In genomic region chr16:49788936-49789335, GRCh38 we compare ENCODE assay signal across 20 cellular contexts.
DNase-seq lines count a peak whose midpoint lies in the region; ATAC-seq and TF ChIP-seq lines count a peak whose summit lies in the region.
"Had no signal": no experiment of that assay in that cellular context is flagged by ENCODE, and none has a peak within 500 bp of the region (broad histone marks: within the 10 kb centered on the region; RNA-seq: fewer than 3 reads in every experiment).

No MANE protein-coding gene starts in this region.

- H3K4me1 ChIP-seq in adipocyte (ENCODE audit: control insufficient read depth, insufficient read depth, low read length) (peaks cover 22% of the 10 kb centered on the region), osteoblast (ENCODE audit: insufficient read depth, low read length) (peaks cover 4% of the 10 kb centered on the region), tibial artery (peaks cover 0 to 41% (median 28%) of the 10 kb centered on the region in 4 donors)

- H3K4me3 ChIP-seq in adipocyte (ENCODE audit: low read length) (peak overlapping the region; percentile 28), fibroblast of the aortic adventitia (ENCODE audit: low read depth, low read length) (no peak overlapping the region), osteoblast (ENCODE audit: insufficient read depth, low read length) (no peak overlapping the region), tibial artery (no peak overlapping the region)
- H3K4me3 ChIP-seq: GM12878, lung had no signal

- TF ChIP-seq CTCF in fibroblast of the aortic adventitia (IDR thresholded peaks at IDR 0.05; ENCODE audit: insufficient read depth, low read length), result no peak
- no peak for TF ChIP-seq CTCF in osteoblast (IDR thresholded peaks at IDR 0.05; ENCODE audit: extremely low read depth, low read depth, low read length)
- TF ChIP-seq CTCF in tibial artery (IDR thresholded peaks at IDR 0.05), result no peak

- H3K9ac ChIP-seq in adipocyte (ENCODE audit: low read length), result peak overlapping the region; percentile 78

- H3K4me2 ChIP-seq in osteoblast (ENCODE audit: insufficient read depth, low read length), result no peak overlapping the region

- H3K27ac ChIP-seq in osteoblast (ENCODE audit: low read depth, low read length) (peak overlapping the region; percentile 63), tibial artery (peak overlapping the region; percentile 66 to 74)

- H4K20me1 ChIP-seq in osteoblast (ENCODE audit: insufficient read depth, low read length), result peaks cover 4% of the 10 kb centered on the region

- peak overlapping the region; percentile 22 for H2AFZ ChIP-seq in osteoblast (ENCODE audit: low read length)

- no peaks in the 10 kb centered on the region for H3K27me3 ChIP-seq in adipocyte (replicated peaks; ENCODE audit: control insufficient read depth, insufficient read depth, low read length)
- H3K27me3 ChIP-seq in osteoblast (ENCODE audit: insufficient read depth, low read length), result no peaks in the 10 kb centered on the region
- H3K27me3 ChIP-seq in tibial artery, result no peaks in the 10 kb centered on the region

- intact Hi-C loops in tibial artery (cut with DNase I; ENCODE audit: low total_unique reads), result loop anchor here (5.0 kb wide), 2 partner anchors 43 to 68 kb away; partner anchors contain the start of gene ZNF423

- DNase-seq in adipocyte (ENCODE audit: low read depth) (peak; percentile 33), fibroblast of the aortic adventitia (ENCODE audit: low read depth) (peak; percentile 34), osteoblast (ENCODE audit: insufficient read length, low spot score, missing footprints) (peak; percentile 72), tibial artery (no peak), GF-D8 (lab: John Stamatoyannopoulos, UW) (no peak), NCI-H82 (lab: John Stamatoyannopoulos, UW) (no peak)
- DNase-seq: IMR-90; NCI-H187; NCI-H446 treated with DMSO at 0.1 percent for 48 hours; SHP77; stimulated activated CD4-positive, alpha-beta T cell treated with anti-CD3 and anti-CD28 coated beads, Interleukin-1b, Interleukin-23, amount 100 ng/mL, for 48 hours; stimulated activated naive CD8-positive, alpha-beta T cell treated with anti-CD3 and anti-CD28 coated beads, Interleukin-15, amount 100 ng/mL, for 72 hours; T-helper 2 cell had no signal

- H3K36me3 ChIP-seq in adipocyte (ENCODE audit: control insufficient read depth, insufficient read depth, low read length, severe bottlenecking), result no peaks in the 10 kb centered on the region
- no peaks in the 10 kb centered on the region for H3K36me3 ChIP-seq in osteoblast (ENCODE audit: insufficient read depth, low read length)
- H3K36me3 ChIP-seq in tibial artery, result no peaks in the 10 kb centered on the region

- H3K79me2 ChIP-seq in osteoblast (ENCODE audit: insufficient read depth, low read length), result no peaks in the 10 kb centered on the region

- no peaks in the 10 kb centered on the region for H3K9me3 ChIP-seq in adipocyte (ENCODE audit: control insufficient read depth, low read length)
- no peaks in the 10 kb centered on the region for H3K9me3 ChIP-seq in osteoblast (ENCODE audit: low read depth, low read length)
- no peaks in the 10 kb centered on the region for H3K9me3 ChIP-seq in tibial artery

- ATAC-seq in GM18511 (IDR thresholded peaks at IDR 0.05; ENCODE audit: unreplicated experiment) (no peak), HG03378 (IDR thresholded peaks at IDR 0.05; ENCODE audit: unreplicated experiment) (no peak)
- ATAC-seq: activated CD4-positive, CD25-positive, alpha-beta regulatory T cell treated with anti-CD3 and anti-CD28 coated beads, Interleukin-2, amount 50 U/mL, for 24 hours; activated T-helper 17 cell treated with anti-CD3 and anti-CD28 coated beads, Interleukin-2, amount 50 U/mL, for 72 hours; GM12878; natural killer cell treated with Interleukin-12 subunit alpha and Interleukin-12 subunit beta and Interleukin-15 and Interleukin-18, amount 100 ng/mL, for 72 hours; stimulated activated naive CD8-positive, alpha-beta T cell treated with anti-CD3 and anti-CD28 coated beads, Interleukin-15, amount 100 ng/mL, for 72 hours had no signal

Comparison
In these comparisons a context has a peak if more than half of its experiments do, and no peak if none do; other contexts are left out.
1. DNase-seq: peak in adipocyte (single experiment), fibroblast of the aortic adventitia (single experiment) and osteoblast (single experiment); none in tibial artery (0 of 2), GF-D8 (single experiment) and NCI-H82 (single experiment).